1 cellular context compared by ENCODE assay signal in the genomic region with DNA sequence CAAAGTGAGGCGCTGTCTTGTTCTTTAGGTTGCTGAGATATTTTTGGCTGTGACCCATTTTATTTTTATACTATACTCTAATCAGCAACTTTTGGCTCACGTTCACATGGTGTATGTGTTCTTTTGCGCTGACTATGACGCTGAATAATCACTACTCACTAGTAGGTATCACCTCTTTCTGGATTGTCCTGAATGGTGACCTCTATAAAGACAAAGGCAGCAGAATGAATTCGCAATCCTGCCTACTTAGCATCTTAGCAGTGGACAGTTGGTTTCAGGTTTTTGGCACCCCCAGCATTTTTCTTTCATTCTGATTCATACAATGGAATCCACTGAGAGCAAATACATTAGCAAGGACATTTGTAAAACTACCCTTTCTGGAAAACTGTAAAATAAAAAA.
TF ChIP-seq lines count a peak whose summit lies in the region.

No MANE protein-coding gene starts in this region.

TF ChIP-seq in SK-N-SH, 30 proteins besides CTCF, POLR2A, EP300 and RAD21 (continued from another document):
- TF ChIP-seq, protein P1, sequence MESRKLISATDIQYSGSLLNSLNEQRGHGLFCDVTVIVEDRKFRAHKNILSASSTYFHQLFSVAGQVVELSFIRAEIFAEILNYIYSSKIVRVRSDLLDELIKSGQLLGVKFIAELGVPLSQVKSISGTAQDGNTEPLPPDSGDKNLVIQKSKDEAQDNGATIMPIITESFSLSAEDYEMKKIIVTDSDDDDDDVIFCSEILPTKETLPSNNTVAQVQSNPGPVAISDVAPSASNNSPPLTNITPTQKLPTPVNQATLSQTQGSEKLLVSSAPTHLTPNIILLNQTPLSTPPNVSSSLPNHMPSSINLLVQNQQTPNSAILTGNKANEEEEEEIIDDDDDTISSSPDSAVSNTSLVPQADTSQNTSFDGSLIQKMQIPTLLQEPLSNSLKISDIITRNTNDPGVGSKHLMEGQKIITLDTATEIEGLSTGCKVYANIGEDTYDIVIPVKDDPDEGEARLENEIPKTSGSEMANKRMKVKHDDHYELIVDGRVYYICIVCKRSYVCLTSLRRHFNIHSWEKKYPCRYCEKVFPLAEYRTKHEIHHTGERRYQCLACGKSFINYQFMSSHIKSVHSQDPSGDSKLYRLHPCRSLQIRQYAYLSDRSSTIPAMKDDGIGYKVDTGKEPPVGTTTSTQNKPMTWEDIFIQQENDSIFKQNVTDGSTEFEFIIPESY (IDR thresholded peaks at IDR 0.05; ENCODE audit: borderline replicate concordance, low read depth), result no peak
- no peak for TF ChIP-seq GATA2 (CRISPR knock-in tag; IDR thresholded peaks at IDR 0.05)
- TF ChIP-seq JUND (IDR thresholded peaks at IDR 0.05), result no peak
- TF ChIP-seq RXRA (IDR thresholded peaks at IDR 0.05; ENCODE audit: borderline replicate concordance, low read depth), result no peak
